In genomic region chr14:34665785-34666425, GRCh38 we compare ENCODE assay signal across 9 cellular contexts. TPM values are rescaled to one million over a fixed set of nuclear protein-coding genes. Genes with fewer than 3 reads are reported as not detected.
DNase-seq lines count a peak whose midpoint lies in the region; ATAC-seq and TF ChIP-seq lines count a peak whose summit lies in the region.
"Had no signal": no experiment of that assay in that cellular context is flagged by ENCODE, and none has a peak within 500 bp of the region (broad histone marks: within the 10 kb centered on the region; RNA-seq: fewer than 3 reads in every experiment).

No MANE protein-coding gene starts in this region.

- no peak overlapping the region for H3K4me3 ChIP-seq in AG04449 (ENCODE audit: low read depth, low read length)
- H3K4me3 ChIP-seq: thyroid gland had no signal

- CTCF ChIA-PET in AG04449 (lab: Yijun Ruan, JAX): interaction anchor here (1.8 kb wide), 1 partner anchor 57 kb away, joined by 4 read pairs; no protein-coding TSS in a partner anchor
- CTCF ChIA-PET in activated CD4-positive, alpha-beta memory T cell treated with anti-CD3 and anti-CD28 coated beads for 36 hours (lab: Charles Lee): interaction anchor here (0.6 to 1.6 kb wide), 3 partner anchors 21 to 64 kb away, joined by 3 to 6 read pairs (median 3); no protein-coding TSS in a partner anchor

- intact Hi-C loops in activated CD4-positive, alpha-beta memory T cell treated with anti-CD3 and anti-CD28 coated beads for 36 hours (cut with micrococcal nuclease): loop anchor here (2.0 kb wide), 2 partner anchors 37 to 751 kb away; no protein-coding TSS in a partner anchor

- POLR2A ChIA-PET in AG04449 (lab: Yijun Ruan, JAX): interaction anchor here (0.7 to 1.1 kb wide), 2 partner anchors 15 to 111 kb away, joined by 3 to 5 read pairs; no protein-coding TSS in a partner anchor
- POLR2A ChIA-PET in activated CD4-positive, alpha-beta memory T cell treated with anti-CD3 and anti-CD28 coated beads for 36 hours (lab: Charles Lee): interaction anchor here (0.6 to 0.9 kb wide), 2 partner anchors 27 to 78 kb away, joined by 3 read pairs; no protein-coding TSS in a partner anchor

- H3K9me3 Mint-ChIP-seq in HFFc6: peaks cover 2% of the 10 kb centered on the region; the same call in 1 of the 2 replicates
- H3K9me3 Mint-ChIP-seq in activated CD4-positive, alpha-beta memory T cell treated with anti-CD3 and anti-CD28 coated beads for 36 hours: peaks cover 4% of the 10 kb centered on the region

- TF ChIP-seq CTCF in AG04449 (IDR thresholded peaks at IDR 0.05; ENCODE audit: insufficient read depth, low read length, missing control alignments) (no peak), HFFc6 (IDR thresholded peaks at IDR 0.05) (no peak)

- no peaks in the 10 kb centered on the region for H3K27me3 Mint-ChIP-seq in HFFc6 (ENCODE audit: insufficient read depth)
- no peaks in the 10 kb centered on the region for H3K27me3 Mint-ChIP-seq in activated CD4-positive, alpha-beta memory T cell treated with anti-CD3 and anti-CD28 coated beads for 36 hours

- H3K4me3 Mint-ChIP-seq in HFFc6: peak overlapping the region; percentile 69
- peak overlapping the region; percentile 18 for H3K4me3 Mint-ChIP-seq in activated CD4-positive, alpha-beta memory T cell treated with anti-CD3 and anti-CD28 coated beads for 36 hours

- peaks cover 34% of the 10 kb centered on the region for H3K4me1 Mint-ChIP-seq in HFFc6 (ENCODE audit: low read depth)
- peaks cover 15% of the 10 kb centered on the region for H3K4me1 Mint-ChIP-seq in activated CD4-positive, alpha-beta memory T cell treated with anti-CD3 and anti-CD28 coated beads for 36 hours (ENCODE audit: low read depth)

- no peaks in the 10 kb centered on the region; the same call in 1 of the 2 replicates for H3K36me3 Mint-ChIP-seq in HFFc6 (ENCODE audit: low read depth)
- H3K36me3 Mint-ChIP-seq in activated CD4-positive, alpha-beta memory T cell treated with anti-CD3 and anti-CD28 coated beads for 36 hours: no peaks in the 10 kb centered on the region

- DNase-seq in AG04449 (ENCODE audit: low read depth, low spot score) (peak; percentile 89), HFFc6 (peak; percentile 72), hepatic stellate cell (ENCODE audit: low spot score) (peak; percentile 71), SK-N-DZ (ENCODE audit: low spot score) (no peak), NCI-H82 (lab: John Stamatoyannopoulos, UW) (no peak), epidermal melanocyte (ENCODE audit: insufficient read length, low spot score) (no peak)
- peak; percentile 32 for DNase-seq in activated CD4-positive, alpha-beta memory T cell treated with anti-CD3 and anti-CD28 coated beads for 36 hours

- H3K27ac Mint-ChIP-seq in HFFc6: peak overlapping the region; percentile 82
- H3K27ac Mint-ChIP-seq in activated CD4-positive, alpha-beta memory T cell treated with anti-CD3 and anti-CD28 coated beads for 36 hours: peak overlapping the region; percentile 86

- ATAC-seq in HG03354 (IDR thresholded peaks at IDR 0.05; ENCODE audit: poor library complexity, severe bottlenecking, unreplicated experiment): no peak

RNA-seq across cellular contexts. Expression of gene SNX6, which starts 36.0 kb away (rescaled TPM):
- 100 to 1,000 TPM; 117 to 138 (median 130) TPM for total RNA-seq in HFFc6 (2021; fragmentation: NEBNext Ultra II Directional; extraction: Animal tissue kit (Norgen Biotek cat#: 25700))
- 10 to 100 TPM; 82.0 to 86.9 TPM for total RNA-seq in activated CD4-positive, alpha-beta memory T cell treated with anti-CD3 and anti-CD28 coated beads for 36 hours
- polyA plus RNA-seq in SK-N-DZ (2014; cell fraction: cytosol; rRNA removed): 91.3 and 152 TPM in 2 replicates
- 81.4 and 94.9 TPM in 2 replicates for polyA plus RNA-seq in SK-N-DZ (2014; cell fraction: nucleus; rRNA removed)

RNA-seq across cellular contexts. Expression of gene CFL2, which starts 48.5 kb away (rescaled TPM):
- 100 to 1,000 TPM; 223 to 307 (median 268) TPM for total RNA-seq in HFFc6 (2021; fragmentation: NEBNext Ultra II Directional; extraction: Animal tissue kit (Norgen Biotek cat#: 25700))
- 1 to 10 TPM; 7.6 to 8.8 TPM for total RNA-seq in activated CD4-positive, alpha-beta memory T cell treated with anti-CD3 and anti-CD28 coated beads for 36 hours
- 28.1 and 36.4 TPM in 2 replicates for polyA plus RNA-seq in SK-N-DZ (2014; cell fraction: cytosol; rRNA removed)
- 22.4 and 28.6 TPM in 2 replicates for polyA plus RNA-seq in SK-N-DZ (2014; cell fraction: nucleus; rRNA removed)

Comparison
In these comparisons a context has a peak if more than half of its experiments do, and no peak if none do; other contexts are left out.
1. DNase-seq: peak in AG04449 (single experiment), HFFc6 (single experiment), activated CD4-positive, alpha-beta memory T cell treated with anti-CD3 and anti-CD28 coated beads for 36 hours (single experiment) and hepatic stellate cell (single experiment); none in SK-N-DZ (single experiment), NCI-H82 (single experiment) and epidermal melanocyte (single experiment).
2. RNA of gene CFL2, which starts 48.5 kb away (total RNA-seq): 223 to 307 TPM in HFFc6; 7.6 to 8.8 TPM in activated CD4-positive, alpha-beta memory T cell treated with anti-CD3 and anti-CD28 coated beads for 36 hours; every median in the first group is over 10 times any median in the second.